1 cellular context compared by ENCODE assay signal in genomic region chr20:25065044-25065624, GRCh38.
TF ChIP-seq lines count a peak whose summit lies in the region.

No MANE protein-coding gene starts in this region.

TF ChIP-seq in HepG2, 621 proteins besides CTCF, POLR2A, EP300 and RAD21 (continued from another document):
- TF ChIP-seq, protein P1, sequence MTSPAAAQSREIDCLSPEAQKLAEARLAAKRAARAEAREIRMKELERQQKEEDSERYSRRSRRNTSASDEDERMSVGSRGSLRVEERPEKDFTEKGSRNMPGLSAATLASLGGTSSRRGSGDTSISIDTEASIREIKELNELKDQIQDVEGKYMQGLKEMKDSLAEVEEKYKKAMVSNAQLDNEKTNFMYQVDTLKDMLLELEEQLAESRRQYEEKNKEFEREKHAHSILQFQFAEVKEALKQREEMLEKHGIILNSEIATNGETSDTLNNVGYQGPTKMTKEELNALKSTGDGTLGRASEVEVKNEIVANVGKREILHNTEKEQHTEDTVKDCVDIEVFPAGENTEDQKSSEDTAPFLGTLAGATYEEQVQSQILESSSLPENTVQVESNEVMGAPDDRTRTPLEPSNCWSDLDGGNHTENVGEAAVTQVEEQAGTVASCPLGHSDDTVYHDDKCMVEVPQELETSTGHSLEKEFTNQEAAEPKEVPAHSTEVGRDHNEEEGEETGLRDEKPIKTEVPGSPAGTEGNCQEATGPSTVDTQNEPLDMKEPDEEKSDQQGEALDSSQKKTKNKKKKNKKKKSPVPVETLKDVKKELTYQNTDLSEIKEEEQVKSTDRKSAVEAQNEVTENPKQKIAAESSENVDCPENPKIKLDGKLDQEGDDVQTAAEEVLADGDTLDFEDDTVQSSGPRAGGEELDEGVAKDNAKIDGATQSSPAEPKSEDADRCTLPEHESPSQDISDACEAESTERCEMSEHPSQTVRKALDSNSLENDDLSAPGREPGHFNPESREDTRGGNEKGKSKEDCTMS (CRISPR knock-in tag; conservative IDR thresholded peaks at IDR 0.05): no peak
- TF ChIP-seq ZNF552 (CRISPR knock-in tag; IDR thresholded peaks at IDR 0.05; ENCODE audit: borderline replicate concordance): no peak
- TF ChIP-seq YEATS2 (CRISPR knock-in tag; IDR thresholded peaks at IDR 0.05; ENCODE audit: borderline replicate concordance): no peak
- TF ChIP-seq MIXL1 (CRISPR knock-in tag; IDR thresholded peaks at IDR 0.05): no peak
- TF ChIP-seq FOXC1 (CRISPR knock-in tag; IDR thresholded peaks at IDR 0.05; ENCODE audit: borderline replicate concordance): 0 out of 2 replicates have a peak, but pooled peaks have one; percentile 44
- no peak for TF ChIP-seq NR2F2 (IDR thresholded peaks at IDR 0.05; ENCODE audit: borderline replicate concordance, low read depth)
- TF ChIP-seq, protein P2, sequence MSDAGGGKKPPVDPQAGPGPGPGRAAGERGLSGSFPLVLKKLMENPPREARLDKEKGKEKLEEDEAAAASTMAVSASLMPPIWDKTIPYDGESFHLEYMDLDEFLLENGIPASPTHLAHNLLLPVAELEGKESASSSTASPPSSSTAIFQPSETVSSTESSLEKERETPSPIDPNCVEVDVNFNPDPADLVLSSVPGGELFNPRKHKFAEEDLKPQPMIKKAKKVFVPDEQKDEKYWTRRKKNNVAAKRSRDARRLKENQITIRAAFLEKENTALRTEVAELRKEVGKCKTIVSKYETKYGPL (CRISPR knock-in tag; IDR thresholded peaks at IDR 0.05): 0 out of 2 replicates have a peak, but pooled peaks have one; percentile 11
- TF ChIP-seq KDM1A (CRISPR knock-in tag; IDR thresholded peaks at IDR 0.05): no peak
- TF ChIP-seq BORCS8-MEF2B (CRISPR knock-in tag; IDR thresholded peaks at IDR 0.05): no peak
- TF ChIP-seq KDM6A (CRISPR knock-in tag; IDR thresholded peaks at IDR 0.05; ENCODE audit: low read depth): no peak
- TF ChIP-seq, protein P3, sequence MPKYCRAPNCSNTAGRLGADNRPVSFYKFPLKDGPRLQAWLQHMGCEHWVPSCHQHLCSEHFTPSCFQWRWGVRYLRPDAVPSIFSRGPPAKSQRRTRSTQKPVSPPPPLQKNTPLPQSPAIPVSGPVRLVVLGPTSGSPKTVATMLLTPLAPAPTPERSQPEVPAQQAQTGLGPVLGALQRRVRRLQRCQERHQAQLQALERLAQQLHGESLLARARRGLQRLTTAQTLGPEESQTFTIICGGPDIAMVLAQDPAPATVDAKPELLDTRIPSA (CRISPR knock-in tag; IDR thresholded peaks at IDR 0.05; ENCODE audit: borderline replicate concordance): no peak
- TF ChIP-seq, protein P4, sequence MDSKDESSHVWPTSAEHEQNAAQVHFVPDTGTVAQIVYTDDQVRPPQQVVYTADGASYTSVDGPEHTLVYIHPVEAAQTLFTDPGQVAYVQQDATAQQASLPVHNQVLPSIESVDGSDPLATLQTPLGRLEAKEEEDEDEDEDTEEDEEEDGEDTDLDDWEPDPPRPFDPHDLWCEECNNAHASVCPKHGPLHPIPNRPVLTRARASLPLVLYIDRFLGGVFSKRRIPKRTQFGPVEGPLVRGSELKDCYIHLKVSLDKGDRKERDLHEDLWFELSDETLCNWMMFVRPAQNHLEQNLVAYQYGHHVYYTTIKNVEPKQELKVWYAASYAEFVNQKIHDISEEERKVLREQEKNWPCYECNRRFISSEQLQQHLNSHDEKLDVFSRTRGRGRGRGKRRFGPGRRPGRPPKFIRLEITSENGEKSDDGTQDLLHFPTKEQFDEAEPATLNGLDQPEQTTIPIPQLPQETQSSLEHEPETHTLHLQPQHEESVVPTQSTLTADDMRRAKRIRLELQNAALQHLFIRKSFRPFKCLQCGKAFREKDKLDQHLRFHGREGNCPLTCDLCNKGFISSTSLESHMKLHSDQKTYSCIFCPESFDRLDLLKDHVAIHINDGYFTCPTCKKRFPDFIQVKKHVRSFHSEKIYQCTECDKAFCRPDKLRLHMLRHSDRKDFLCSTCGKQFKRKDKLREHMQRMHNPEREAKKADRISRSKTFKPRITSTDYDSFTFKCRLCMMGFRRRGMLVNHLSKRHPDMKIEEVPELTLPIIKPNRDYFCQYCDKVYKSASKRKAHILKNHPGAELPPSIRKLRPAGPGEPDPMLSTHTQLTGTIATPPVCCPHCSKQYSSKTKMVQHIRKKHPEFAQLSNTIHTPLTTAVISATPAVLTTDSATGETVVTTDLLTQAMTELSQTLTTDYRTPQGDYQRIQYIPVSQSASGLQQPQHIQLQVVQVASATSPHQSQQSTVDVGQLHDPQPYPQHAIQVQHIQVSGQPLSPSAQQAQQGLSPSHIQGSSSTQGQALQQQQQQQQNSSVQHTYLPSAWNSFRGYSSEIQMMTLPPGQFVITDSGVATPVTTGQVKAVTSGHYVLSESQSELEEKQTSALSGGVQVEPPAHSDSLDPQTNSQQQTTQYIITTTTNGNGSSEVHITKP (CRISPR knock-in tag; IDR thresholded peaks at IDR 0.05; ENCODE audit: low read depth): no peak
- TF ChIP-seq TSC22D2 (CRISPR knock-in tag; IDR thresholded peaks at IDR 0.05; ENCODE audit: borderline replicate concordance): 0 out of 2 replicates have a peak, but pooled peaks have one; percentile 11
- no peak for TF ChIP-seq ZC3H4 (CRISPR knock-in tag; IDR thresholded peaks at IDR 0.05; ENCODE audit: borderline replicate concordance)
- TF ChIP-seq ZNF740 (CRISPR knock-in tag; IDR thresholded peaks at IDR 0.05): no peak
- TF ChIP-seq ZNF777 (CRISPR knock-in tag; IDR thresholded peaks at IDR 0.05): no peak
- TF ChIP-seq SOX6 (IDR thresholded peaks at IDR 0.05): no peak
- TF ChIP-seq SOX6 (CRISPR knock-in tag; IDR thresholded peaks at IDR 0.05): peak; percentile 17; the same call in 1 of the 2 replicates
- no peak; the same call in 1 of the 2 replicates for TF ChIP-seq STAG1 (CRISPR knock-in tag; IDR thresholded peaks at IDR 0.05)
- no peak for TF ChIP-seq STAT6 (CRISPR knock-in tag; IDR thresholded peaks at IDR 0.05; ENCODE audit: borderline replicate concordance)
- TF ChIP-seq, protein P5, sequence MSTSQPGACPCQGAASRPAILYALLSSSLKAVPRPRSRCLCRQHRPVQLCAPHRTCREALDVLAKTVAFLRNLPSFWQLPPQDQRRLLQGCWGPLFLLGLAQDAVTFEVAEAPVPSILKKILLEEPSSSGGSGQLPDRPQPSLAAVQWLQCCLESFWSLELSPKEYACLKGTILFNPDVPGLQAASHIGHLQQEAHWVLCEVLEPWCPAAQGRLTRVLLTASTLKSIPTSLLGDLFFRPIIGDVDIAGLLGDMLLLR (CRISPR knock-in tag; IDR thresholded peaks at IDR 0.05): no peak
- no peak for TF ChIP-seq ZNF556 (CRISPR knock-in tag; IDR thresholded peaks at IDR 0.05; ENCODE audit: borderline replicate concordance)
- TF ChIP-seq MTA1 (CRISPR knock-in tag; IDR thresholded peaks at IDR 0.05; ENCODE audit: borderline replicate concordance): no peak; the same call in 1 of the 2 replicates
- TF ChIP-seq ATF7-NPFF (CRISPR knock-in tag; IDR thresholded peaks at IDR 0.05; ENCODE audit: low read depth): no peak
- TF ChIP-seq ZSCAN30 (CRISPR knock-in tag; IDR thresholded peaks at IDR 0.05): no peak
- TF ChIP-seq ZNF253 (CRISPR knock-in tag; IDR thresholded peaks at IDR 0.05; ENCODE audit: borderline replicate concordance): no peak
- TF ChIP-seq SOX13 (IDR thresholded peaks at IDR 0.05): no peak
- peak in 1 of 2 experiments; percentile 30; a peak in 1 of 4 replicates for TF ChIP-seq SOX13 (CRISPR knock-in tag; conservative IDR thresholded peaks at IDR 0.05 in 1 of 2, IDR thresholded peaks at IDR 0.05 in 1 of 2)
- TF ChIP-seq MAZ (IDR thresholded peaks at IDR 0.05; ENCODE audit: borderline replicate concordance, low read depth, low read length): no peak
- no peak for TF ChIP-seq MAZ (CRISPR knock-in tag; IDR thresholded peaks at IDR 0.05; ENCODE audit: low read depth)
- 0 out of 2 replicates have a peak, but pooled peaks have one; percentile 35 for TF ChIP-seq EED (CRISPR knock-in tag; IDR thresholded peaks at IDR 0.05)
- no peak for TF ChIP-seq ELF3 (CRISPR knock-in tag; IDR thresholded peaks at IDR 0.05)
- TF ChIP-seq CEBPG (CRISPR knock-in tag; IDR thresholded peaks at IDR 0.05): no peak
- TF ChIP-seq, protein P6, sequence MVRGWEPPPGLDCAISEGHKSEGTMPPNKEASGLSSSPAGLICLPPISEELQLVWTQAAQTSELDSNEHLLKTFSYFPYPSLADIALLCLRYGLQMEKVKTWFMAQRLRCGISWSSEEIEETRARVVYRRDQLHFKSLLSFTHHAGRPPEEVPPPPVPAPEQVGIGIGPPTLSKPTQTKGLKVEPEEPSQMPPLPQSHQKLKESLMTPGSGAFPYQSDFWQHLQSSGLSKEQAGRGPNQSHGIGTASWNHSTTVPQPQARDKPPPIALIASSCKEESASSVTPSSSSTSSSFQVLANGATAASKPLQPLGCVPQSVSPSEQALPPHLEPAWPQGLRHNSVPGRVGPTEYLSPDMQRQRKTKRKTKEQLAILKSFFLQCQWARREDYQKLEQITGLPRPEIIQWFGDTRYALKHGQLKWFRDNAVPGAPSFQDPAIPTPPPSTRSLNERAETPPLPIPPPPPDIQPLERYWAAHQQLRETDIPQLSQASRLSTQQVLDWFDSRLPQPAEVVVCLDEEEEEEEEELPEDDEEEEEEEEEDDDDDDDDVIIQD (CRISPR knock-in tag; IDR thresholded peaks at IDR 0.05; ENCODE audit: low read depth): no peak
